ENCODE assay signal across 16 cellular contexts in the genomic region with DNA sequence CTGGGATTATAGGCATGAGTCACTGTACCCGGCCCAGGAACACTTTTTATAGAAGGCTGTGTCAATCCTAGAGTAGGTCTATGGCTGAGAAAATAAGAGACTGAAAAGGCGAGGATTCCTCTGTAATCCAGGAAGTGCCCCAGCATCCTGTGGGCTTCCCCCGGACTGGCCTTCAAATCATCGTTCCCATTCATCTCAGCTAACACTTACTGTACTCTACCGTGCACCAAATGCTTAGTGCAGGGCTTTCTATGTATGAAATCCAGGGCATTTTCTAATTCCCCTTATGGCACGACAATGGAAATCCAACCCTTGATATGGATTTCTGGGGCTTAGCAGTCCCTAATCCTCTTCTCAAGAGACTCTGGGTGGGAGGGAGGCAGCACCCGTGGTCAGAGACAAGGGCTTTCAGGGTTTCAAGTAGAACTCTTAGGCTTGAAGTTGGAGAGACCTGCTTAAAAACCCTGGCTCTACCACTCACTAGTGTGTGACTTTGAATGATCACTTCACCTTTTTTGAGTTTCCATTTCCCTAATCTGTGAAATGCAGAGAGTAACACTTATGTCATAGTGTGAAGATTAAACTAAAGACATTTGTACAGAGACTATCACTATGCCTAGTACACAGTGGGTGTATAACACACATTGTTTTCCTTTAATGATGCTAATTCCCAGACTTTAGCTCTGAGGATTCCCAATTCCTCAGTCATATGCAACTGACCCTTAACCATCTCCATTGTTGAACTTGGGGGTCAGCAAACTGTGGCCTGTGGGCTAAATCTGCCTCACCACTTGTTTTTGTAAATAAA. TPM values are rescaled to one million over a fixed set of nuclear protein-coding genes. Genes with fewer than 3 reads are reported as not detected.
DNase-seq lines count a peak whose midpoint lies in the region; ATAC-seq, FAIRE-seq and TF ChIP-seq lines count a peak whose summit lies in the region.
"Had no signal": no experiment of that assay in that cellular context is flagged by ENCODE, and none has a peak within 500 bp of the region (broad histone marks: within the 10 kb centered on the region; RNA-seq: fewer than 3 reads in every experiment).

No MANE protein-coding gene starts in this region.

- H3K4me1 ChIP-seq in mucosa of descending colon (ENCODE audit: low read depth): no peaks in the 10 kb centered on the region
- no peaks in the 10 kb centered on the region for H3K4me1 ChIP-seq in mammary epithelial cell (ENCODE audit: insufficient read depth, low read length)
- H3K4me1 ChIP-seq: neural progenitor cell had no signal

- no peaks in the 10 kb centered on the region for H3K79me2 ChIP-seq in mammary epithelial cell (ENCODE audit: insufficient read depth, low read length)

- no peak overlapping the region for H3K9ac ChIP-seq in mammary epithelial cell (ENCODE audit: insufficient read depth, low read length)
- H3K9ac ChIP-seq: neural progenitor cell had no signal

- dilution Hi-C loops in mammary epithelial cell (cut with HindIII; ENCODE audit: low sequenced_read_pairs): no loop called here

- intact Hi-C loops in mucosa of descending colon (cut with DNase I, micrococcal nuclease): no loop called here
- intact Hi-C loops in mammary epithelial cell (cut with micrococcal nuclease): no loop called here

- no peak overlapping the region for H3K4me2 ChIP-seq in mammary epithelial cell (ENCODE audit: insufficient read depth, low read depth, low read length)
- H3K4me2 ChIP-seq: neural progenitor cell had no signal

- peak; percentile 52 for ATAC-seq in GM21529 (IDR thresholded peaks at IDR 0.05; ENCODE audit: unreplicated experiment)
- ATAC-seq in mucosa of descending colon: peak; percentile 14
- ATAC-seq: activated T-cell treated with anti-CD3 and anti-CD28 coated beads, Interleukin-2, amount 50 U/mL, for 4 hours; CD8-positive, alpha-beta T cell; sciatic nerve; WTC11 had no signal

- H3K4me3 ChIP-seq in mucosa of descending colon (no peak overlapping the region), mammary epithelial cell (replicated peaks in 1 of 3; ENCODE audit: insufficient read depth in 1 of 3, low read depth in 2 of 3, low read length in 3 of 3) (no peak overlapping the region)
- H3K4me3 ChIP-seq: neural progenitor cell had no signal

- no TSS peak for BruUV-seq in mammary epithelial cell (replicated peaks; lab: Mats Ljungman, UMichigan)

- no peaks in the 10 kb centered on the region for H3K36me3 ChIP-seq in mucosa of descending colon (ENCODE audit: low read depth)
- peaks cover 22% of the 10 kb centered on the region for H3K36me3 ChIP-seq in mammary epithelial cell (ENCODE audit: insufficient read depth, low read length)
- H3K36me3 ChIP-seq: neural progenitor cell had no signal

- H2AFZ ChIP-seq in mammary epithelial cell (ENCODE audit: low read depth, low read length): no peak overlapping the region
- H2AFZ ChIP-seq: neural progenitor cell had no signal

- H3K9me3 ChIP-seq in mucosa of descending colon: no peaks in the 10 kb centered on the region
- H3K9me3 ChIP-seq in mammary epithelial cell (replicated peaks; ENCODE audit: insufficient read depth, low read length): no peaks in the 10 kb centered on the region

- TF ChIP-seq CTCF in mucosa of descending colon (IDR thresholded peaks at IDR 0.05) (no peak), mammary epithelial cell (conservative IDR thresholded peaks at IDR 0.05 in 1 of 2, IDR thresholded peaks at IDR 0.05 in 1 of 2; ENCODE audit: extremely low read depth in 1 of 2, insufficient read depth in 1 of 2, low read depth in 1 of 2, low read length in 2 of 2) (no peak)

- CTCF ChIA-PET in mammary epithelial cell (lab: Charles Lee; ENCODE audit: low non-redundant PET): no interaction called here

- FAIRE-seq in GM18507 (lab: Jason Lieb, UNC) (peak; percentile 86), RCC 7860 (lab: Jason Lieb, UNC) (no peak)
- FAIRE-seq: kidney had no signal

- H3K27ac ChIP-seq in mammary epithelial cell (ENCODE audit: insufficient read depth, low read depth, low read length): no peak overlapping the region
- H3K27ac ChIP-seq: neural progenitor cell had no signal

- 83% methylated on average over 7 of the region's 7 CpGs for WGBS in mammary epithelial cell (ENCODE audit: low coverage, missing lambda C conversion rate)

- DNase-seq in GM18507 (ENCODE audit: extremely low spot score, insufficient read length, low read depth): no peak
- DNase-seq in OCI-M1 (lab: John Stamatoyannopoulos, UW): peak; percentile 13
- no peak for DNase-seq in mucosa of descending colon
- no peak for DNase-seq in mammary epithelial cell
- no peak for DNase-seq in RCC 7860 (ENCODE audit: low spot score)
- no peak for DNase-seq in ureter (ENCODE audit: low spot score)
- DNase-seq: activated T-cell treated with anti-CD3 and anti-CD28 coated beads, Interleukin-2, amount 50 U/mL, for 4 hours; CD8-positive, alpha-beta T cell; KBM-7; kidney; NCI-H146; NCI-H69 had no signal

- no peaks in the 10 kb centered on the region for H3K27me3 ChIP-seq in mammary epithelial cell (ENCODE audit: insufficient read depth, low read length)
- H3K27me3 ChIP-seq: neural progenitor cell had no signal

- in situ Hi-C loops in mammary epithelial cell (cut with MboI; ENCODE audit: low sequenced_read_pairs in 2 of 2): loop anchor here in 1 of 2 donors (25.0 kb wide), 1 partner anchor 423 kb away; no protein-coding TSS in a partner anchor

- no peaks in the 10 kb centered on the region for H4K20me1 ChIP-seq in mammary epithelial cell (ENCODE audit: insufficient read depth, low read length)

RNA-seq across cellular contexts. Expression of a gene that starts 20.3 kb away (rescaled TPM):
- 10 to 100 TPM; 18.3 to 20.8 (median 19.5) TPM for total RNA-seq in mucosa of descending colon
- total RNA-seq in mammary epithelial cell: 10 to 100 TPM; 28.7 to 35.4 TPM
- 31.3 TPM for polyA plus RNA-seq in mammary epithelial cell
- polyA minus RNA-seq in mammary epithelial cell: 41.2 TPM
- 49.0 TPM for total RNA-seq in ureter

RNA-seq across cellular contexts. Expression of a gene that starts 25.8 kb away (rescaled TPM):
- total RNA-seq in mucosa of descending colon: 10 to 100 TPM in 1 of 3 donors, 1 to 10 TPM in 2; 1.8 to 14.3 (median 2.2) TPM
- total RNA-seq in mammary epithelial cell: 10 to 100 TPM; 38.9 to 46.3 TPM
- polyA plus RNA-seq in mammary epithelial cell: 29.4 TPM
- 53.0 TPM for polyA minus RNA-seq in mammary epithelial cell
- 100 TPM for total RNA-seq in ureter

RNA-seq across cellular contexts. Expression of a gene that starts 28.8 kb away (rescaled TPM):
- total RNA-seq in mucosa of descending colon (100 to 1,000 TPM in 1 of 3 donors, 10 to 100 TPM in 2; 63.7 to 140 (median 75.2) TPM), mammary epithelial cell (10 to 100 TPM; 22.5 to 93.1 TPM), ureter (96.0 TPM)
- 42.9 TPM for polyA plus RNA-seq in mammary epithelial cell
- polyA minus RNA-seq in mammary epithelial cell: 22.4 TPM
